In genomic region chr5:180598316-180598701, GRCh38 we compare ENCODE assay signal across 33 cellular contexts. TPM values are rescaled to one million over a fixed set of nuclear protein-coding genes. Genes with fewer than 3 reads are reported as not detected.
DNase-seq lines count a peak whose midpoint lies in the region; ATAC-seq, FAIRE-seq and TF ChIP-seq lines count a peak whose summit lies in the region.
"Had no signal": no experiment of that assay in that cellular context is flagged by ENCODE, and none has a peak within 500 bp of the region (broad histone marks: within the 10 kb centered on the region; RNA-seq: fewer than 3 reads in every experiment).

No MANE protein-coding gene starts in this region.

- H3K27ac ChIP-seq in kidney (ENCODE audit: low read depth in 2 of 2, low read length in 2 of 2): no peak overlapping the region
- no peak overlapping the region for H3K27ac ChIP-seq in upper lobe of right lung
- no peak overlapping the region for H3K27ac ChIP-seq in hepatocyte
- H3K27ac ChIP-seq: adrenal gland, brain microvascular endothelial cell, GM23248, heart left ventricle, left lung, ovary, PC-9, thoracic aorta had no signal

- H3K4me3 Mint-ChIP-seq in activated naive CD8-positive, alpha-beta T cell treated with anti-CD3 and anti-CD28 coated beads, Interleukin-2, amount 10 ng/mL, durations not matched to agents 7 days and 5 days: no peak overlapping the region
- no peak overlapping the region for H3K4me3 Mint-ChIP-seq in activated naive CD8-positive, alpha-beta T cell treated with anti-CD3 and anti-CD28 coated beads for 36 hours
- H3K4me3 Mint-ChIP-seq: CD4-positive, alpha-beta T cell; effector memory CD8-positive, alpha-beta T cell; mesothelial cell of epicardium; naive thymus-derived CD8-positive, alpha-beta T cell; stimulated activated naive B cell treated with anti-CD40 and anti-IgM and Interleukin-4, amounts not matched to agents 10 μg/mL and 1 μg/mL and 100 μg/mL, for 72 hours had no signal

- no peak overlapping the region for H3K27ac Mint-ChIP-seq in activated naive CD8-positive, alpha-beta T cell treated with anti-CD3 and anti-CD28 coated beads, Interleukin-2, amount 10 ng/mL, durations not matched to agents 7 days and 5 days
- H3K27ac Mint-ChIP-seq in activated naive CD8-positive, alpha-beta T cell treated with anti-CD3 and anti-CD28 coated beads for 36 hours: no peak overlapping the region
- H3K27ac Mint-ChIP-seq: CD4-positive, alpha-beta T cell; effector memory CD8-positive, alpha-beta T cell; mesothelial cell of epicardium; naive thymus-derived CD8-positive, alpha-beta T cell; stimulated activated naive B cell treated with anti-CD40 and anti-IgM and Interleukin-4, amounts not matched to agents 10 μg/mL and 1 μg/mL and 100 μg/mL, for 72 hours had no signal

- no peaks in the 10 kb centered on the region for H3K27me3 ChIP-seq in H7 (ENCODE audit: control insufficient read depth, insufficient read depth, low read length)
- H3K27me3 ChIP-seq in upper lobe of right lung: no peaks in the 10 kb centered on the region
- H3K27me3 ChIP-seq in hepatocyte: peaks cover 3% of the 10 kb centered on the region
- H3K27me3 ChIP-seq: left lung, ovary had no signal

- H4K20me1 ChIP-seq in hepatocyte (ENCODE audit: insufficient read depth, poor library complexity, severe bottlenecking): no peaks in the 10 kb centered on the region

- H3K4me1 ChIP-seq in kidney (ENCODE audit: control insufficient read depth in 1 of 2, insufficient read depth in 1 of 2, low read depth in 1 of 2, low read length in 2 of 2) (no peaks in the 10 kb centered on the region), upper lobe of right lung (peaks cover 4% of the 10 kb centered on the region), hepatocyte (ENCODE audit: insufficient read depth) (no peaks in the 10 kb centered on the region)
- H3K4me1 ChIP-seq: adrenal gland had no signal

- no peaks in the 10 kb centered on the region for H3K36me3 Mint-ChIP-seq in activated naive CD8-positive, alpha-beta T cell treated with anti-CD3 and anti-CD28 coated beads, Interleukin-2, amount 10 ng/mL, durations not matched to agents 7 days and 5 days
- H3K36me3 Mint-ChIP-seq in activated naive CD8-positive, alpha-beta T cell treated with anti-CD3 and anti-CD28 coated beads for 36 hours: no peaks in the 10 kb centered on the region
- H3K36me3 Mint-ChIP-seq: mesothelial cell of epicardium; naive thymus-derived CD8-positive, alpha-beta T cell; stimulated activated naive B cell treated with anti-CD40 and anti-IgM and Interleukin-4, amounts not matched to agents 10 μg/mL and 1 μg/mL and 100 μg/mL, for 72 hours had no signal

- no peaks in the 10 kb centered on the region for H3K79me2 ChIP-seq in hepatocyte

- peaks cover 5% of the 10 kb centered on the region for H3K27me3 Mint-ChIP-seq in activated naive CD8-positive, alpha-beta T cell treated with anti-CD3 and anti-CD28 coated beads, Interleukin-2, amount 10 ng/mL, durations not matched to agents 7 days and 5 days
- H3K27me3 Mint-ChIP-seq in activated naive CD8-positive, alpha-beta T cell treated with anti-CD3 and anti-CD28 coated beads for 36 hours: no peaks in the 10 kb centered on the region

- H3K9me3 ChIP-seq in kidney (ENCODE audit: control insufficient read depth in 1 of 2, low read length in 2 of 2) (no peaks in the 10 kb centered on the region), upper lobe of right lung (no peaks in the 10 kb centered on the region), hepatocyte (ENCODE audit: low read depth) (no peaks in the 10 kb centered on the region)
- H3K9me3 ChIP-seq: adrenal gland, heart left ventricle, left lung, ovary, thoracic aorta had no signal

- POLR2A ChIA-PET in activated naive CD8-positive, alpha-beta T cell treated with anti-CD3 and anti-CD28 coated beads, Interleukin-2, amount 10 ng/mL, durations not matched to agents 7 days and 5 days (lab: Charles Lee): no interaction called here

- H2AFZ ChIP-seq in hepatocyte: no peak overlapping the region
- H2AFZ ChIP-seq: GM23248, PC-9 had no signal

- H3K4me1 Mint-ChIP-seq in activated naive CD8-positive, alpha-beta T cell treated with anti-CD3 and anti-CD28 coated beads, Interleukin-2, amount 10 ng/mL, durations not matched to agents 7 days and 5 days: no peaks in the 10 kb centered on the region
- H3K4me1 Mint-ChIP-seq in activated naive CD8-positive, alpha-beta T cell treated with anti-CD3 and anti-CD28 coated beads for 36 hours: peaks cover 4% of the 10 kb centered on the region
- H3K4me1 Mint-ChIP-seq: mesothelial cell of epicardium; naive thymus-derived CD8-positive, alpha-beta T cell; stimulated activated naive B cell treated with anti-CD40 and anti-IgM and Interleukin-4, amounts not matched to agents 10 μg/mL and 1 μg/mL and 100 μg/mL, for 72 hours had no signal

- ATAC-seq in activated naive CD8-positive, alpha-beta T cell treated with anti-CD3 and anti-CD28 coated beads, Interleukin-2, amount 10 ng/mL, durations not matched to agents 7 days and 5 days (ENCODE audit: low read depth): no peak
- ATAC-seq in upper lobe of right lung (no peak), HG02870 (IDR thresholded peaks at IDR 0.05; ENCODE audit: unreplicated experiment) (no peak)
- ATAC-seq: effector memory CD8-positive, alpha-beta T cell; heart left ventricle; left lung; naive thymus-derived CD8-positive, alpha-beta T cell; stimulated activated naive B cell treated with anti-CD40 and anti-IgM and Interleukin-4, amounts not matched to agents 10 μg/mL and 1 μg/mL and 100 μg/mL, for 72 hours had no signal

- no peaks in the 10 kb centered on the region for H3K9me3 Mint-ChIP-seq in activated naive CD8-positive, alpha-beta T cell treated with anti-CD3 and anti-CD28 coated beads, Interleukin-2, amount 10 ng/mL, durations not matched to agents 7 days and 5 days
- H3K9me3 Mint-ChIP-seq in activated naive CD8-positive, alpha-beta T cell treated with anti-CD3 and anti-CD28 coated beads for 36 hours: no peaks in the 10 kb centered on the region
- H3K9me3 Mint-ChIP-seq: CD4-positive, alpha-beta T cell; effector memory CD8-positive, alpha-beta T cell; mesothelial cell of epicardium; naive thymus-derived CD8-positive, alpha-beta T cell had no signal

- H3K9ac ChIP-seq in kidney (ENCODE audit: low read length in 2 of 2): no peak overlapping the region
- H3K9ac ChIP-seq: GM23248 had no signal

- intact Hi-C loops in kidney (cut with DNase I): no loop called here
- intact Hi-C loops in upper lobe of right lung (cut with DNase I): no loop called here

- no peak for FAIRE-seq in kidney (lab: Jason Lieb, UNC)
- FAIRE-seq: colon, GM18507 had no signal

- no peaks in the 10 kb centered on the region for H3K9me2 ChIP-seq in hepatocyte (replicated peaks; ENCODE audit: insufficient read depth)

- H3K4me2 ChIP-seq in hepatocyte: no peak overlapping the region
- H3K4me2 ChIP-seq: PC-9 had no signal

- no peak overlapping the region for H3K4me3 ChIP-seq in H7 (ENCODE audit: insufficient read depth, low read depth, low read length)
- H3K4me3 ChIP-seq in kidney (ENCODE audit: low read length in 2 of 2): no peak overlapping the region
- no peak overlapping the region for H3K4me3 ChIP-seq in upper lobe of right lung
- no peak overlapping the region for H3K4me3 ChIP-seq in hepatocyte
- H3K4me3 ChIP-seq: adrenal gland, GM23248, heart left ventricle, left lung, ovary, PC-9, thoracic aorta had no signal

- DNase-seq in activated naive CD8-positive, alpha-beta T cell treated with anti-CD3 and anti-CD28 coated beads, Interleukin-2, amount 10 ng/mL, durations not matched to agents 7 days and 5 days: peak; percentile 23
- no peak for DNase-seq in activated naive CD8-positive, alpha-beta T cell treated with anti-CD3 and anti-CD28 coated beads for 36 hours
- DNase-seq in H7 (peak; percentile 62), kidney (peak; percentile 60), upper lobe of right lung (peak; percentile 59), hepatocyte (ENCODE audit: low spot score) (no peak), HK-2 (ENCODE audit: unreplicated experiment) (no peak)
- DNase-seq: activated CD4-positive, CD25-positive, alpha-beta regulatory T cell treated with anti-CD3 and anti-CD28 coated beads, Interleukin-2, amount 50 U/mL, for 72 hours; activated effector memory CD4-positive, alpha-beta T cell treated with Interleukin-2 at 50 U/mL for 16 hours; brain microvascular endothelial cell; DMS 273 treated with DMSO at 0.1 percent for 48 hours; effector memory CD8-positive, alpha-beta T cell; foreskin fibroblast; GM23248; KG1; naive thymus-derived CD8-positive, alpha-beta T cell; NCI-H146; NCI-H510A treated with DMSO at 0.1 percent for 48 hours; NK-92 treated with Interleukin-12 subunit alpha and Interleukin-12 subunit beta, amount 100 ng/mL, for 24 hours; PC-9; stimulated activated CD4-positive, alpha-beta T cell treated with anti-CD3 and anti-CD28 coated beads, Interleukin-2, amount 100 ng/mL, for 48 hours; stimulated activated naive B cell treated with anti-CD40 and anti-IgM and Interleukin-4, amounts not matched to agents 10 μg/mL and 1 μg/mL and 100 μg/mL, for 72 hours; T-helper 1 cell had no signal

- TF ChIP-seq CTCF in kidney (IDR thresholded peaks at IDR 0.05; ENCODE audit: borderline replicate concordance, extremely low read depth, insufficient read depth): no peak
- TF ChIP-seq CTCF in upper lobe of right lung (IDR thresholded peaks at IDR 0.05): no peak
- no peak for TF ChIP-seq CTCF in hepatocyte (IDR thresholded peaks at IDR 0.05; ENCODE audit: poor library complexity)

- no peaks in the 10 kb centered on the region for H3K36me3 ChIP-seq in H7 (replicated peaks; ENCODE audit: control insufficient read depth, insufficient read depth, low read length)
- H3K36me3 ChIP-seq in kidney (ENCODE audit: control insufficient read depth in 1 of 2, insufficient read depth in 2 of 2, low read length in 2 of 2): no peaks in the 10 kb centered on the region
- H3K36me3 ChIP-seq in upper lobe of right lung: no peaks in the 10 kb centered on the region
- H3K36me3 ChIP-seq in hepatocyte (replicated peaks; ENCODE audit: insufficient read depth, low read depth): no peaks in the 10 kb centered on the region
- H3K36me3 ChIP-seq: adrenal gland, brain microvascular endothelial cell, heart left ventricle, left lung, ovary, thoracic aorta had no signal

- 86% methylated on average over 9 of the region's 9 CpGs for WGBS in hepatocyte (ENCODE audit: low lambda C conversion rate, missing lambda C conversion rate)

RNA-seq across cellular contexts. Expression of gene SCGB3A1, which starts 7.0 kb away (rescaled TPM):
- 1 to 10 TPM; 6.6 to 7.1 TPM for total RNA-seq in activated naive CD8-positive, alpha-beta T cell treated with anti-CD3 and anti-CD28 coated beads, Interleukin-2, amount 10 ng/mL, durations not matched to agents 7 days and 5 days
- total RNA-seq in activated naive CD8-positive, alpha-beta T cell treated with anti-CD3 and anti-CD28 coated beads for 36 hours: 1 to 10 TPM; 1.1 to 1.7 TPM
- not detected in 2 replicates for total RNA-seq in H7 (2014; rRNA removed; shearing (Covaris generic))
- total RNA-seq in kidney (1.1 TPM), upper lobe of right lung (86.9 TPM), hepatocyte (not detected in 2 replicates)
- polyA plus RNA-seq in kidney (ENCODE audit: insufficient read depth, low read depth, low replicate concordance) (2.3 TPM), hepatocyte (not detected in 2 replicates)
- total RNA-seq: CD4-positive, alpha-beta T cell; GM23248; PC-9; thoracic aorta had no signal
- polyA plus RNA-seq: GM23248; naive thymus-derived CD8-positive, alpha-beta T cell had no signal

RNA-seq across cellular contexts. Expression of gene FLT4, which starts 51.1 kb away (rescaled TPM):
- 10 to 100 TPM; 11.6 to 13.2 TPM for total RNA-seq in activated naive CD8-positive, alpha-beta T cell treated with anti-CD3 and anti-CD28 coated beads, Interleukin-2, amount 10 ng/mL, durations not matched to agents 7 days and 5 days
- 1 to 10 TPM; 5.2 to 6.0 TPM for total RNA-seq in activated naive CD8-positive, alpha-beta T cell treated with anti-CD3 and anti-CD28 coated beads for 36 hours
- total RNA-seq in H7 (2014; rRNA removed; shearing (Covaris generic)): 7.2 and 13.8 TPM in 2 replicates
- total RNA-seq in kidney (29.4 TPM), upper lobe of right lung (38.6 TPM), hepatocyte (0.90 and 2.2 TPM in 2 replicates)
- polyA plus RNA-seq in kidney (ENCODE audit: insufficient read depth, low read depth, low replicate concordance) (6.9 TPM), hepatocyte (0.83 and 1.3 TPM in 2 replicates)
- total RNA-seq: GM23248, PC-9 had no signal
- polyA plus RNA-seq: GM23248 had no signal

Comparison
In these comparisons a context has a peak if more than half of its experiments do, and no peak if none do; other contexts are left out.
1. DNase-seq: peak in activated naive CD8-positive, alpha-beta T cell treated with anti-CD3 and anti-CD28 coated beads, Interleukin-2, amount 10 ng/mL, durations not matched to agents 7 days and 5 days (single experiment), H7 (single experiment), kidney (single experiment) and upper lobe of right lung (single experiment); none in activated naive CD8-positive, alpha-beta T cell treated with anti-CD3 and anti-CD28 coated beads for 36 hours (single experiment), hepatocyte (single experiment) and HK-2 (single experiment).
2. RNA of gene SCGB3A1, which starts 7.0 kb away (total RNA-seq): 86.9 TPM in upper lobe of right lung (single experiment); 6.6 to 7.1 TPM in activated naive CD8-positive, alpha-beta T cell treated with anti-CD3 and anti-CD28 coated beads, Interleukin-2, amount 10 ng/mL, durations not matched to agents 7 days and 5 days, 1.1 to 1.7 TPM in activated naive CD8-positive, alpha-beta T cell treated with anti-CD3 and anti-CD28 coated beads for 36 hours, 1.1 TPM in kidney (single experiment), not detected in H7 and not detected in hepatocyte; every median in the first group is over 10 times any median in the second.